1 cellular context compared by ENCODE assay signal in genomic region chr1:169312084-169312954, GRCh38.
TF ChIP-seq lines count a peak whose summit lies in the region.

No MANE protein-coding gene starts in this region.

TF ChIP-seq in K562, 482 proteins besides CTCF, POLR2A, EP300 and RAD21 (continued from another document and continues in another):
- TF ChIP-seq ZBTB5 (IDR thresholded peaks at IDR 0.05) (no peak), RBM15 (IDR thresholded peaks at IDR 0.05; ENCODE audit: insufficient read depth, low read length) (no peak), XRCC5 (IDR thresholded peaks at IDR 0.05; ENCODE audit: low read depth, low read length) (no peak), ZBTB12 (CRISPR knock-in tag; IDR thresholded peaks at IDR 0.05) (no peak), ZSCAN32 (CRISPR knock-in tag; IDR thresholded peaks at IDR 0.05) (no peak), MEIS2 (IDR thresholded peaks at IDR 0.05; ENCODE audit: partially characterized antibody) (peak; percentile 89), PHB2 (IDR thresholded peaks at IDR 0.05; ENCODE audit: low read depth) (no peak), ZEB2 (IDR thresholded peaks at IDR 0.05) (peak; percentile 45; the same call in 1 of the 2 replicates), HIVEP1 (CRISPR knock-in tag; IDR thresholded peaks at IDR 0.05) (no peak), TAF15 (IDR thresholded peaks at IDR 0.05; ENCODE audit: low read depth, low read length) (no peak), SMARCB1 (IDR thresholded peaks at IDR 0.05; ENCODE audit: insufficient read length, low read depth) (no peak), ZKSCAN8 (CRISPR knock-in tag; IDR thresholded peaks at IDR 0.05) (peak; percentile 32; the same call in 1 of the 2 replicates), USF1 (CRISPR knock-in tag; IDR thresholded peaks at IDR 0.05) (peak; percentile 93), RBM34 (IDR thresholded peaks at IDR 0.05; ENCODE audit: borderline replicate concordance, insufficient read depth, low read length) (no peak), E2F4 (CRISPR knock-in tag; IDR thresholded peaks at IDR 0.05; ENCODE audit: low read depth) (no peak), KLF16 (IDR thresholded peaks at IDR 0.05) (no peak; the same call in 1 of the 2 replicates), ATF2 (CRISPR knock-in tag; IDR thresholded peaks at IDR 0.05) (no peak), FUS (optimal IDR thresholded peaks at IDR 0.05; ENCODE audit: low read depth, low read length) (no peak), CXXC5 (CRISPR knock-in tag; IDR thresholded peaks at IDR 0.05) (0 out of 2 replicates have a peak, but pooled peaks have one; percentile 36), RBM22 (IDR thresholded peaks at IDR 0.05; ENCODE audit: low read depth, low read length, poor library complexity, severe bottlenecking) (no peak), BRCA1 (IDR thresholded peaks at IDR 0.05) (no peak), BRCA1 (CRISPR knock-in tag; IDR thresholded peaks at IDR 0.05) (no peak), TAF7 (tag; IDR thresholded peaks at IDR 0.05) (no peak), ZNF707 (CRISPR knock-in tag; conservative IDR thresholded peaks at IDR 0.05) (no peak), DIDO1 (tag; IDR thresholded peaks at IDR 0.05; ENCODE audit: low read depth) (no peak), RBBP5 (IDR thresholded peaks at IDR 0.05; ENCODE audit: borderline replicate concordance, insufficient read depth, low read length, poor library complexity, severe bottlenecking) (no peak)
- TF ChIP-seq, protein P1, sequence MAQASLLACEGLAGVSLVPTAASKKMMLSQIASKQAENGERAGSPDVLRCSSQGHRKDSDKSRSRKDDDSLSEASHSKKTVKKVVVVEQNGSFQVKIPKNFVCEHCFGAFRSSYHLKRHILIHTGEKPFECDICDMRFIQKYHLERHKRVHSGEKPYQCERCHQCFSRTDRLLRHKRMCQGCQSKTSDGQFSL (CRISPR knock-in tag; IDR thresholded peaks at IDR 0.05), result no peak
- TF ChIP-seq, protein P1 (tag; IDR thresholded peaks at IDR 0.05), result no peak
- TF ChIP-seq, protein P2, sequence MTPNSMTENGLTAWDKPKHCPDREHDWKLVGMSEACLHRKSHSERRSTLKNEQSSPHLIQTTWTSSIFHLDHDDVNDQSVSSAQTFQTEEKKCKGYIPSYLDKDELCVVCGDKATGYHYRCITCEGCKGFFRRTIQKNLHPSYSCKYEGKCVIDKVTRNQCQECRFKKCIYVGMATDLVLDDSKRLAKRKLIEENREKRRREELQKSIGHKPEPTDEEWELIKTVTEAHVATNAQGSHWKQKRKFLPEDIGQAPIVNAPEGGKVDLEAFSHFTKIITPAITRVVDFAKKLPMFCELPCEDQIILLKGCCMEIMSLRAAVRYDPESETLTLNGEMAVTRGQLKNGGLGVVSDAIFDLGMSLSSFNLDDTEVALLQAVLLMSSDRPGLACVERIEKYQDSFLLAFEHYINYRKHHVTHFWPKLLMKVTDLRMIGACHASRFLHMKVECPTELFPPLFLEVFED (CRISPR knock-in tag; conservative IDR thresholded peaks at IDR 0.05), result no peak
- TF ChIP-seq, protein P3, sequence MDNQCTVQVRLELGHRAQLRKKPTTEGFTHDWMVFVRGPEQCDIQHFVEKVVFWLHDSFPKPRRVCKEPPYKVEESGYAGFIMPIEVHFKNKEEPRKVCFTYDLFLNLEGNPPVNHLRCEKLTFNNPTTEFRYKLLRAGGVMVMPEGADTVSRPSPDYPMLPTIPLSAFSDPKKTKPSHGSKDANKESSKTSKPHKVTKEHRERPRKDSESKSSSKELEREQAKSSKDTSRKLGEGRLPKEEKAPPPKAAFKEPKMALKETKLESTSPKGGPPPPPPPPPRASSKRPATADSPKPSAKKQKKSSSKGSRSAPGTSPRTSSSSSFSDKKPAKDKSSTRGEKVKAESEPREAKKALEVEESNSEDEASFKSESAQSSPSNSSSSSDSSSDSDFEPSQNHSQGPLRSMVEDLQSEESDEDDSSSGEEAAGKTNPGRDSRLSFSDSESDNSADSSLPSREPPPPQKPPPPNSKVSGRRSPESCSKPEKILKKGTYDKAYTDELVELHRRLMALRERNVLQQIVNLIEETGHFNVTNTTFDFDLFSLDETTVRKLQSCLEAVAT (IDR thresholded peaks at IDR 0.05), result peak in 1 of 2 experiments; percentile 94; a peak in 2 of 4 replicates
- TF ChIP-seq, protein P4, sequence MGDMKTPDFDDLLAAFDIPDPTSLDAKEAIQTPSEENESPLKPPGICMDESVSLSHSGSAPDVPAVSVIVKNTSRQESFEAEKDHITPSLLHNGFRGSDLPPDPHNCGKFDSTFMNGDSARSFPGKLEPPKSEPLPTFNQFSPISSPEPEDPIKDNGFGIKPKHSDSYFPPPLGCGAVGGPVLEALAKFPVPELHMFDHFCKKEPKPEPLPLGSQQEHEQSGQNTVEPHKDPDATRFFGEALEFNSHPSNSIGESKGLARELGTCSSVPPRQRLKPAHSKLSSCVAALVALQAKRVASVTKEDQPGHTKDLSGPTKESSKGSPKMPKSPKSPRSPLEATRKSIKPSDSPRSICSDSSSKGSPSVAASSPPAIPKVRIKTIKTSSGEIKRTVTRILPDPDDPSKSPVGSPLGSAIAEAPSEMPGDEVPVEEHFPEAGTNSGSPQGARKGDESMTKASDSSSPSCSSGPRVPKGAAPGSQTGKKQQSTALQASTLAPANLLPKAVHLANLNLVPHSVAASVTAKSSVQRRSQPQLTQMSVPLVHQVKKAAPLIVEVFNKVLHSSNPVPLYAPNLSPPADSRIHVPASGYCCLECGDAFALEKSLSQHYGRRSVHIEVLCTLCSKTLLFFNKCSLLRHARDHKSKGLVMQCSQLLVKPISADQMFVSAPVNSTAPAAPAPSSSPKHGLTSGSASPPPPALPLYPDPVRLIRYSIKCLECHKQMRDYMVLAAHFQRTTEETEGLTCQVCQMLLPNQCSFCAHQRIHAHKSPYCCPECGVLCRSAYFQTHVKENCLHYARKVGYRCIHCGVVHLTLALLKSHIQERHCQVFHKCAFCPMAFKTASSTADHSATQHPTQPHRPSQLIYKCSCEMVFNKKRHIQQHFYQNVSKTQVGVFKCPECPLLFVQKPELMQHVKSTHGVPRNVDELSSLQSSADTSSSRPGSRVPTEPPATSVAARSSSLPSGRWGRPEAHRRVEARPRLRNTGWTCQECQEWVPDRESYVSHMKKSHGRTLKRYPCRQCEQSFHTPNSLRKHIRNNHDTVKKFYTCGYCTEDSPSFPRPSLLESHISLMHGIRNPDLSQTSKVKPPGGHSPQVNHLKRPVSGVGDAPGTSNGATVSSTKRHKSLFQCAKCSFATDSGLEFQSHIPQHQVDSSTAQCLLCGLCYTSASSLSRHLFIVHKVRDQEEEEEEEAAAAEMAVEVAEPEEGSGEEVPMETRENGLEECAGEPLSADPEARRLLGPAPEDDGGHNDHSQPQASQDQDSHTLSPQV (IDR thresholded peaks at IDR 0.05), result peak; percentile 82
- TF ChIP-seq, protein P5, sequence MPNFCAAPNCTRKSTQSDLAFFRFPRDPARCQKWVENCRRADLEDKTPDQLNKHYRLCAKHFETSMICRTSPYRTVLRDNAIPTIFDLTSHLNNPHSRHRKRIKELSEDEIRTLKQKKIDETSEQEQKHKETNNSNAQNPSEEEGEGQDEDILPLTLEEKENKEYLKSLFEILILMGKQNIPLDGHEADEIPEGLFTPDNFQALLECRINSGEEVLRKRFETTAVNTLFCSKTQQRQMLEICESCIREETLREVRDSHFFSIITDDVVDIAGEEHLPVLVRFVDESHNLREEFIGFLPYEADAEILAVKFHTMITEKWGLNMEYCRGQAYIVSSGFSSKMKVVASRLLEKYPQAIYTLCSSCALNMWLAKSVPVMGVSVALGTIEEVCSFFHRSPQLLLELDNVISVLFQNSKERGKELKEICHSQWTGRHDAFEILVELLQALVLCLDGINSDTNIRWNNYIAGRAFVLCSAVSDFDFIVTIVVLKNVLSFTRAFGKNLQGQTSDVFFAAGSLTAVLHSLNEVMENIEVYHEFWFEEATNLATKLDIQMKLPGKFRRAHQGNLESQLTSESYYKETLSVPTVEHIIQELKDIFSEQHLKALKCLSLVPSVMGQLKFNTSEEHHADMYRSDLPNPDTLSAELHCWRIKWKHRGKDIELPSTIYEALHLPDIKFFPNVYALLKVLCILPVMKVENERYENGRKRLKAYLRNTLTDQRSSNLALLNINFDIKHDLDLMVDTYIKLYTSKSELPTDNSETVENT (CRISPR knock-in tag; IDR thresholded peaks at IDR 0.05), result no peak
- TF ChIP-seq, protein P6, sequence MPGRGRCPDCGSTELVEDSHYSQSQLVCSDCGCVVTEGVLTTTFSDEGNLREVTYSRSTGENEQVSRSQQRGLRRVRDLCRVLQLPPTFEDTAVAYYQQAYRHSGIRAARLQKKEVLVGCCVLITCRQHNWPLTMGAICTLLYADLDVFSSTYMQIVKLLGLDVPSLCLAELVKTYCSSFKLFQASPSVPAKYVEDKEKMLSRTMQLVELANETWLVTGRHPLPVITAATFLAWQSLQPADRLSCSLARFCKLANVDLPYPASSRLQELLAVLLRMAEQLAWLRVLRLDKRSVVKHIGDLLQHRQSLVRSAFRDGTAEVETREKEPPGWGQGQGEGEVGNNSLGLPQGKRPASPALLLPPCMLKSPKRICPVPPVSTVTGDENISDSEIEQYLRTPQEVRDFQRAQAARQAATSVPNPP (IDR thresholded peaks at IDR 0.05; ENCODE audit: borderline replicate concordance, insufficient read depth, insufficient read length), result no peak
- TF ChIP-seq, protein P7, sequence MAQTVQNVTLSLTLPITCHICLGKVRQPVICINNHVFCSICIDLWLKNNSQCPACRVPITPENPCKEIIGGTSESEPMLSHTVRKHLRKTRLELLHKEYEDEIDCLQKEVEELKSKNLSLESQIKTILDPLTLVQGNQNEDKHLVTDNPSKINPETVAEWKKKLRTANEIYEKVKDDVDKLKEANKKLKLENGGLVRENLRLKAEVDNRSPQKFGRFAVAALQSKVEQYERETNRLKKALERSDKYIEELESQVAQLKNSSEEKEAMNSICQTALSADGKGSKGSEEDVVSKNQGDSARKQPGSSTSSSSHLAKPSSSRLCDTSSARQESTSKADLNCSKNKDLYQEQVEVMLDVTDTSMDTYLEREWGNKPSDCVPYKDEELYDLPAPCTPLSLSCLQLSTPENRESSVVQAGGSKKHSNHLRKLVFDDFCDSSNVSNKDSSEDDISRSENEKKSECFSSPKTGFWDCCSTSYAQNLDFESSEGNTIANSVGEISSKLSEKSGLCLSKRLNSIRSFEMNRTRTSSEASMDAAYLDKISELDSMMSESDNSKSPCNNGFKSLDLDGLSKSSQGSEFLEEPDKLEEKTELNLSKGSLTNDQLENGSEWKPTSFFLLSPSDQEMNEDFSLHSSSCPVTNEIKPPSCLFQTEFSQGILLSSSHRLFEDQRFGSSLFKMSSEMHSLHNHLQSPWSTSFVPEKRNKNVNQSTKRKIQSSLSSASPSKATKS (CRISPR knock-in tag; IDR thresholded peaks at IDR 0.05), result no peak
